1 cellular context compared by ENCODE assay signal in genomic region chr9:126049088-126049487, GRCh38.
TF ChIP-seq lines count a peak whose summit lies in the region.

No MANE protein-coding gene starts in this region.

TF ChIP-seq in A549, 52 proteins besides CTCF, POLR2A, EP300 and RAD21 (continued from another document):
- TF ChIP-seq ZC3H11A (IDR thresholded peaks at IDR 0.05): no peak
- no peak for TF ChIP-seq RFX5 (IDR thresholded peaks at IDR 0.05)
- no peak for TF ChIP-seq PBX3 (IDR thresholded peaks at IDR 0.05)
